In genomic region chr1:159922499-159923202, GRCh38 we compare ENCODE assay signal across 1 cellular context.
TF ChIP-seq lines count a peak whose summit lies in the region.

No MANE protein-coding gene starts in this region.

TF ChIP-seq in K562, 482 proteins besides CTCF, POLR2A, EP300 and RAD21 (continued from another document and continues in another):
- TF ChIP-seq PBX2 (CRISPR knock-in tag; IDR thresholded peaks at IDR 0.05; ENCODE audit: low read depth) (no peak), PBX2 (tag; conservative IDR thresholded peaks at IDR 0.05; ENCODE audit: low read depth) (no peak), BCOR (IDR thresholded peaks at IDR 0.05) (no peak), MAFK (IDR thresholded peaks at IDR 0.05; ENCODE audit: low read length) (no peak), SMC3 (conservative IDR thresholded peaks at IDR 0.05; ENCODE audit: insufficient read depth, low read depth, low read length) (no peak), CXXC5 (CRISPR knock-in tag; IDR thresholded peaks at IDR 0.05) (no peak), ZNF609 (CRISPR knock-in tag; IDR thresholded peaks at IDR 0.05; ENCODE audit: borderline replicate concordance) (0 out of 2 replicates have a peak, but pooled peaks have one; percentile 20), ZNF551 (CRISPR knock-in tag; IDR thresholded peaks at IDR 0.05) (no peak), SMAD4 (CRISPR knock-in tag; conservative IDR thresholded peaks at IDR 0.05) (no peak), ZNF445 (CRISPR knock-in tag; IDR thresholded peaks at IDR 0.05; ENCODE audit: low read depth) (no peak), NCOA2 (IDR thresholded peaks at IDR 0.05; ENCODE audit: partially characterized antibody in 2 of 2) (no peak), DIDO1 (tag; IDR thresholded peaks at IDR 0.05; ENCODE audit: low read depth) (no peak), CEBPB (tag; IDR thresholded peaks at IDR 0.05) (no peak), SMAD2 (IDR thresholded peaks at IDR 0.05; ENCODE audit: low read depth, low read length) (no peak), ZNF431 (CRISPR knock-in tag; IDR thresholded peaks at IDR 0.05) (no peak), RB1 (IDR thresholded peaks at IDR 0.05; ENCODE audit: low read depth) (no peak), ZNF644 (tag; IDR thresholded peaks at IDR 0.05; ENCODE audit: low read depth) (no peak), SAP30 (IDR thresholded peaks at IDR 0.05; ENCODE audit: borderline replicate concordance, insufficient read depth, low read depth, low read length, poor library complexity, severe bottlenecking) (peak; percentile 35), HCFC1 (IDR thresholded peaks at IDR 0.05; ENCODE audit: low read depth, low read length) (no peak), TAF9B (IDR thresholded peaks at IDR 0.05; ENCODE audit: partially characterized antibody) (no peak), PHB (CRISPR knock-in tag; IDR thresholded peaks at IDR 0.05) (no peak), ZNF511 (CRISPR knock-in tag; IDR thresholded peaks at IDR 0.05) (no peak), SP1 (CRISPR knock-in tag; IDR thresholded peaks at IDR 0.05) (peak; percentile 0; the same call in 1 of the 2 replicates), ZNF318 (IDR thresholded peaks at IDR 0.05; ENCODE audit: borderline replicate concordance in 1 of 2, low read depth in 1 of 2) (no peak), HMGN3 (IDR thresholded peaks at IDR 0.05; ENCODE audit: borderline replicate concordance, extremely low read depth, insufficient read length, low read depth, low read length) (no peak), FOXA1 (IDR thresholded peaks at IDR 0.05; ENCODE audit: borderline replicate concordance) (no peak), ZNF121 (CRISPR knock-in tag; conservative IDR thresholded peaks at IDR 0.05) (no peak), ZNF764 (CRISPR knock-in tag; IDR thresholded peaks at IDR 0.05; ENCODE audit: low read depth) (no peak)
- TF ChIP-seq, protein P1, sequence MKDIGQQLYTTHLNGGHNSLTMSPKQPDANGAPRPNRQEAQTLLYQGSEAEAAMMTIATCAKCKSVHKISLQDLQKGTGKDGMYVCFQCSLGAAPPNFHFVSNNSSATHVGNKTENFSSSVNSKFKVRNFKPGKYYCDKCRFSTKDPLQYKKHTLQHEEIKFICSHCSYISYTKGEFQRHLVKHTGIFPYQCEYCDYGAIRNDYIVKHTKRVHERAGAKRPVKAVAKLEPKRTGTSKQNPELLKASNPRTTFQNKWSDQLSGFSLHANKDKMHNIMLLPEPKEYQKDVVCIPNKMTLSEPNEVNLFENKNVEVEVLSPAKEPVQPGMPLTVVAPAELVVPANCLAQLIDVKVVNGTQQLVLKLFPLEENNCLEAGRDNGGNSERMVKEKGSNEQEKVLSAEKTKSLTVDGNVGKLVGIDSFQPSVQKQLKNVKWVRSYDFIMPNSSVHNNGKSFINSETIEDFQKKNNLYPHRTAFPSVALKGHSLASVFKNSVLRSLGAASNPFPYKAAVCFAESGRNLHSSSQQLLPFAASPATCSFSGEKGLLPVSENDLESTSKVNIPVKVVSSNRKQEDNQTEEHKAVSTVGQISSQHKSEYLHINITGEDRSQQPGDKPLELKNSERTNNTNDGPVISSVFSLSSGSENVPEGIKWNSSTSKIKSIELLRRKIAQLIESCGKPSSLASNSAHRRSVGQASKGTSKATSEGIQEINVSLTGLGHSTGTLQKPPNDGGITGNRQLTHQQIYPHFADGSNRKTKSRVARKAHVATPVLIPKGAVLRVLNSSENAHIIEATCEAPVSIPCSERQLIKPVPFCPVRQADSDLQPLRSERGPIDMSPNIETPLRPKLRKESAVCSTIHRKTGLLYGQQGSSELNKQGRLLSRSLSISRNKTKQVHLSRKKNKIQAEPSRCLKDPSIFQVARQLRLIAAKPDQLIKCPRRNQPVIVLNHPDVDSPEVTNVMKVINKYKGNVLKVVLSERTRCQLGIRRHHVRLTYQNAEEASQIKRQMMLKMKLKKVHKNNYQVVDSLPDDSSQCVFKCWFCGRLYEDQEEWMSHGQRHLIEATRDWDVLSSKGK (CRISPR knock-in tag; IDR thresholded peaks at IDR 0.05): no peak
- TF ChIP-seq, protein P2, sequence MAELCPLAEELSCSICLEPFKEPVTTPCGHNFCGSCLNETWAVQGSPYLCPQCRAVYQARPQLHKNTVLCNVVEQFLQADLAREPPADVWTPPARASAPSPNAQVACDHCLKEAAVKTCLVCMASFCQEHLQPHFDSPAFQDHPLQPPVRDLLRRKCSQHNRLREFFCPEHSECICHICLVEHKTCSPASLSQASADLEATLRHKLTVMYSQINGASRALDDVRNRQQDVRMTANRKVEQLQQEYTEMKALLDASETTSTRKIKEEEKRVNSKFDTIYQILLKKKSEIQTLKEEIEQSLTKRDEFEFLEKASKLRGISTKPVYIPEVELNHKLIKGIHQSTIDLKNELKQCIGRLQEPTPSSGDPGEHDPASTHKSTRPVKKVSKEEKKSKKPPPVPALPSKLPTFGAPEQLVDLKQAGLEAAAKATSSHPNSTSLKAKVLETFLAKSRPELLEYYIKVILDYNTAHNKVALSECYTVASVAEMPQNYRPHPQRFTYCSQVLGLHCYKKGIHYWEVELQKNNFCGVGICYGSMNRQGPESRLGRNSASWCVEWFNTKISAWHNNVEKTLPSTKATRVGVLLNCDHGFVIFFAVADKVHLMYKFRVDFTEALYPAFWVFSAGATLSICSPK (IDR thresholded peaks at IDR 0.05; ENCODE audit: borderline replicate concordance): no peak
- TF ChIP-seq, protein P3, sequence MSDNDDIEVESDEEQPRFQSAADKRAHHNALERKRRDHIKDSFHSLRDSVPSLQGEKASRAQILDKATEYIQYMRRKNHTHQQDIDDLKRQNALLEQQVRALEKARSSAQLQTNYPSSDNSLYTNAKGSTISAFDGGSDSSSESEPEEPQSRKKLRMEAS (CRISPR knock-in tag; IDR thresholded peaks at IDR 0.05): no peak; the same call in 1 of the 2 replicates
- TF ChIP-seq, protein P4, sequence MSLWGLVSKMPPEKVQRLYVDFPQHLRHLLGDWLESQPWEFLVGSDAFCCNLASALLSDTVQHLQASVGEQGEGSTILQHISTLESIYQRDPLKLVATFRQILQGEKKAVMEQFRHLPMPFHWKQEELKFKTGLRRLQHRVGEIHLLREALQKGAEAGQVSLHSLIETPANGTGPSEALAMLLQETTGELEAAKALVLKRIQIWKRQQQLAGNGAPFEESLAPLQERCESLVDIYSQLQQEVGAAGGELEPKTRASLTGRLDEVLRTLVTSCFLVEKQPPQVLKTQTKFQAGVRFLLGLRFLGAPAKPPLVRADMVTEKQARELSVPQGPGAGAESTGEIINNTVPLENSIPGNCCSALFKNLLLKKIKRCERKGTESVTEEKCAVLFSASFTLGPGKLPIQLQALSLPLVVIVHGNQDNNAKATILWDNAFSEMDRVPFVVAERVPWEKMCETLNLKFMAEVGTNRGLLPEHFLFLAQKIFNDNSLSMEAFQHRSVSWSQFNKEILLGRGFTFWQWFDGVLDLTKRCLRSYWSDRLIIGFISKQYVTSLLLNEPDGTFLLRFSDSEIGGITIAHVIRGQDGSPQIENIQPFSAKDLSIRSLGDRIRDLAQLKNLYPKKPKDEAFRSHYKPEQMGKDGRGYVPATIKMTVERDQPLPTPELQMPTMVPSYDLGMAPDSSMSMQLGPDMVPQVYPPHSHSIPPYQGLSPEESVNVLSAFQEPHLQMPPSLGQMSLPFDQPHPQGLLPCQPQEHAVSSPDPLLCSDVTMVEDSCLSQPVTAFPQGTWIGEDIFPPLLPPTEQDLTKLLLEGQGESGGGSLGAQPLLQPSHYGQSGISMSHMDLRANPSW (CRISPR knock-in tag; IDR thresholded peaks at IDR 0.05): no peak
